In the genomic region with DNA sequence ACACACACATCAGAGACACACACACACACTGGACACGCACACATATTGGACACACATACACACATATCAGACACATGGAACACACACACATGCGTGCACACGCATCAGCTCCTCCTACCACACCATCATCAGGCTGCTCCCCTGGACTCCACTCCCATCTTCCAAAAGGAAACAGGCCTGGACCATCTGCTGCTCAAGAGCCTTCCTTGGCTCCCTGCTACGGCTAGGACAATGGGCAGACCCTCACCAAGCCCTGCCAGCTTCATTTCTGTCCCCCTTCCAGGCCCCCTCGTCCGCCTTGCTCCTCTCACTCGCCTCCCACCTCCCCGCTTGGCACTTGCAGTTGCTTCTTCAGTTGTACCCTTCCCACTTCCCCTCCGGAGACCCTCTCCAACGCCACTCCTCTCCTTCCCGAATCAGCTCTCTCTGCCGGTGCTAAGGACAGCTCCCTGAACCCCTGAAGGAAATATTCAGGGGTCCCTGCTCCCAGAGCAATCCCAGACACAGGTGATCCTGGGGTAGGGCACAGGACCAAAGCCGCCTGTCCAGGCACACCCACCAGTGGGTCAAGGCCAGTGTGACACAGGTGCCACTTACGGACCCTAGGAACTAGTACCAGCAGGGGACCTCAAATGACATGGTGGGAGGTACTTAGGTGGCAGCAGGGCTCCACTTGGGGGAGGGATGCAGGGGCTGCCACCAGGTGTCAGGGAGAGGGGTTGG, we compare ENCODE assay signal across 1 cellular context.
TF ChIP-seq lines count a peak whose summit lies in the region.

No MANE protein-coding gene starts in this region.

TF ChIP-seq in IMR-90, 13 proteins besides CTCF, POLR2A, EP300 and RAD21:
- TF ChIP-seq, protein P1, sequence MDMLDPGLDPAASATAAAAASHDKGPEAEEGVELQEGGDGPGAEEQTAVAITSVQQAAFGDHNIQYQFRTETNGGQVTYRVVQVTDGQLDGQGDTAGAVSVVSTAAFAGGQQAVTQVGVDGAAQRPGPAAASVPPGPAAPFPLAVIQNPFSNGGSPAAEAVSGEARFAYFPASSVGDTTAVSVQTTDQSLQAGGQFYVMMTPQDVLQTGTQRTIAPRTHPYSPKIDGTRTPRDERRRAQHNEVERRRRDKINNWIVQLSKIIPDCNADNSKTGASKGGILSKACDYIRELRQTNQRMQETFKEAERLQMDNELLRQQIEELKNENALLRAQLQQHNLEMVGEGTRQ (IDR thresholded peaks at IDR 0.05; ENCODE audit: low read depth, low read length), result no peak
- TF ChIP-seq, protein P2, sequence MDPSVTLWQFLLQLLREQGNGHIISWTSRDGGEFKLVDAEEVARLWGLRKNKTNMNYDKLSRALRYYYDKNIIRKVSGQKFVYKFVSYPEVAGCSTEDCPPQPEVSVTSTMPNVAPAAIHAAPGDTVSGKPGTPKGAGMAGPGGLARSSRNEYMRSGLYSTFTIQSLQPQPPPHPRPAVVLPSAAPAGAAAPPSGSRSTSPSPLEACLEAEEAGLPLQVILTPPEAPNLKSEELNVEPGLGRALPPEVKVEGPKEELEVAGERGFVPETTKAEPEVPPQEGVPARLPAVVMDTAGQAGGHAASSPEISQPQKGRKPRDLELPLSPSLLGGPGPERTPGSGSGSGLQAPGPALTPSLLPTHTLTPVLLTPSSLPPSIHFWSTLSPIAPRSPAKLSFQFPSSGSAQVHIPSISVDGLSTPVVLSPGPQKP (IDR thresholded peaks at IDR 0.05; ENCODE audit: borderline replicate concordance, low read depth, low read length), result no peak
- no peak for TF ChIP-seq MXI1 (IDR thresholded peaks at IDR 0.05; ENCODE audit: borderline replicate concordance, low read depth, low read length)
- no peak for TF ChIP-seq MAZ (IDR thresholded peaks at IDR 0.05; ENCODE audit: borderline replicate concordance, low read depth, low read length)
- TF ChIP-seq RFX5 (IDR thresholded peaks at IDR 0.05; ENCODE audit: low read depth, low read length), result no peak
- no peak for TF ChIP-seq SMC3 (IDR thresholded peaks at IDR 0.05; ENCODE audit: low read depth, low read length)
- no peak for TF ChIP-seq RCOR1 (IDR thresholded peaks at IDR 0.05; ENCODE audit: insufficient replicate concordance, low read length)
- no peak for TF ChIP-seq NFE2L2 (IDR thresholded peaks at IDR 0.05; ENCODE audit: low read depth, low read length)
- no peak for TF ChIP-seq CHD1 (IDR thresholded peaks at IDR 0.05; ENCODE audit: low read depth, low read length)
- no peak for TF ChIP-seq BHLHE40 (IDR thresholded peaks at IDR 0.05; ENCODE audit: low read depth, low read length)
- TF ChIP-seq CEBPB (IDR thresholded peaks at IDR 0.05; ENCODE audit: low read depth, low read length), result no peak
- TF ChIP-seq FOS (IDR thresholded peaks at IDR 0.05; ENCODE audit: low read depth, low read length), result no peak
- no peak for TF ChIP-seq MAFK (IDR thresholded peaks at IDR 0.05; ENCODE audit: low read depth, low read length)
